26 cellular contexts compared by ENCODE assay signal in the genomic region with DNA sequence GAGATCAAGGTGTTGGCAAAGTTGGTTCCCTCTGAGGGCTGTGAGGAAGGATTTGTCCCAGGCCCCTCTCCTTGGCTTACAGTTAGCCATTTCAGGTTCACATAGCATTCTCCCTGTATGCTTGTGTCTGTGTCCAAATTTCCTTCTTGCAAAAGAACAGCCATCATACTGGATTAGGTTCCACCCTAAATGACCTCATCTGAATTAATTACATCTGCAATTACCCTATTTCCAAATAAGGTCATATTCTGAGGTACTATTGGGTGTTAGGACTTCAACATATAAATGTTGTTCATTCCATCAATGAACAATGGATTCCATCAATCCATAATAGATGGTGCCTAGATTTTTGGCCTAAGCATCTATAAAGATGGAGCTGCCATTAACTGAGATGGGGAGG. TPM values are rescaled to one million over a fixed set of nuclear protein-coding genes. Genes with fewer than 3 reads are reported as not detected.
DNase-seq lines count a peak whose midpoint lies in the region; ATAC-seq and TF ChIP-seq lines count a peak whose summit lies in the region.
"Had no signal": no experiment of that assay in that cellular context is flagged by ENCODE, and none has a peak within 500 bp of the region (broad histone marks: within the 10 kb centered on the region; RNA-seq: fewer than 3 reads in every experiment).

No MANE protein-coding gene starts in this region.

- H3K4me1 ChIP-seq in HEK293 (ENCODE audit: control insufficient read depth, insufficient read depth, low read length) (peaks cover 8% of the 10 kb centered on the region), colonic mucosa (no peaks in the 10 kb centered on the region)

- H3K27ac ChIP-seq in HEK293 (ENCODE audit: extremely low read depth, low read depth, low read length) = no peak overlapping the region
- peak overlapping the region; percentile 58 for H3K27ac ChIP-seq in VCaP
- H3K27ac ChIP-seq in colonic mucosa = no peak overlapping the region
- H3K27ac ChIP-seq: A549, GM23248, Peyer's patch, SJSA1 had no signal

- TF ChIP-seq CTCF in HEK293 (tag by site-specific recombination; IDR thresholded peaks at IDR 0.05) (no peak), VCaP (conservative IDR thresholded peaks at IDR 0.05) (no peak), nephron (IDR thresholded peaks at IDR 0.05; ENCODE audit: unreplicated experiment in 3 of 3) (no peak), colonic mucosa (IDR thresholded peaks at IDR 0.05) (no peak), lower leg skin (IDR thresholded peaks at IDR 0.05) (no peak)

- H3K4me3 Mint-ChIP-seq in nephron = no peak overlapping the region
- H3K4me3 Mint-ChIP-seq: B cell, CD14-positive monocyte, H9 had no signal

- no peaks in the 10 kb centered on the region for H3K36me3 ChIP-seq in HEK293 (ENCODE audit: control insufficient read depth in 2 of 2, insufficient read depth in 1 of 2, low read length in 2 of 2)
- H3K36me3 ChIP-seq in colonic mucosa = no peaks in the 10 kb centered on the region
- H3K36me3 ChIP-seq: Peyer's patch, SJSA1 had no signal

- no peaks in the 10 kb centered on the region for H3K9me3 ChIP-seq in HEK293 (ENCODE audit: control insufficient read depth, insufficient read depth, low read depth, low read length)
- H3K9me3 ChIP-seq in colonic mucosa = no peaks in the 10 kb centered on the region
- H3K9me3 ChIP-seq: A549, Peyer's patch, SJSA1 had no signal

- no peak overlapping the region for H3K9ac ChIP-seq in colonic mucosa (ENCODE audit: low read depth in 2 of 2, low read length in 2 of 2)
- H3K9ac ChIP-seq: GM23248 had no signal

- no peaks in the 10 kb centered on the region for H3K27me3 ChIP-seq in colonic mucosa
- H3K27me3 ChIP-seq: Peyer's patch, SJSA1 had no signal

- no peaks in the 10 kb centered on the region for H3K9me3 Mint-ChIP-seq in nephron
- H3K9me3 Mint-ChIP-seq: H9 had no signal

- no peak overlapping the region for H3K4me3 ChIP-seq in HEK293 (ENCODE audit: low read depth, low read length)
- H3K4me3 ChIP-seq in colonic mucosa = no peak overlapping the region
- no peak overlapping the region for H3K4me3 ChIP-seq in lower leg skin (ENCODE audit: low read depth, poor library complexity, severe bottlenecking)
- H3K4me3 ChIP-seq: A549, GM23248, Peyer's patch, SJSA1 had no signal

- peaks cover 50% of the 10 kb centered on the region for H3K4me1 Mint-ChIP-seq in nephron

- intact Hi-C loops in colonic mucosa (cut with DNase I) (no loop called here), lower leg skin (cut with DNase I; ENCODE audit: low total_unique reads) (no loop called here)

- DNase-seq in SHP77 (lab: John Stamatoyannopoulos, UW) = no peak
- DNase-seq in colonic mucosa = no peak
- DNase-seq in lower leg skin (ENCODE audit: low spot score in 2 of 2) = no peak
- no peak for DNase-seq in NCI-H748 (lab: John Stamatoyannopoulos, UW; ENCODE audit: unreplicated experiment)
- DNase-seq: DMS79 treated with DMSO at 0.1 percent for 48 hours, GM23248, H9, KG1, NCI-H146, NCI-H2029 treated with DMSO at 0.1 percent for 48 hours, NCI-H2171, NCI-H345, NCI-H524, NCI-H82, Peyer's patch had no signal

- TF ChIP-seq POLR2A in lower leg skin (IDR thresholded peaks at IDR 0.05) = no peak

- H3K27ac Mint-ChIP-seq in nephron = peak overlapping the region; percentile 90 to 96 (median 92)
- H3K27ac Mint-ChIP-seq: B cell had no signal

- H3K36me3 Mint-ChIP-seq in nephron (ENCODE audit: low read depth) = no peaks in the 10 kb centered on the region
- H3K36me3 Mint-ChIP-seq: CD14-positive monocyte had no signal

- CTCF ChIA-PET in HEK293 (lab: Yijun Ruan, JAX) = no interaction called here

- POLR2A ChIA-PET in HEK293 (lab: Yijun Ruan, JAX) = no interaction called here

- no peaks in the 10 kb centered on the region for H3K27me3 Mint-ChIP-seq in nephron (ENCODE audit: low read depth)
- H3K27me3 Mint-ChIP-seq: B cell had no signal

- ATAC-seq in esophagus mucosa = peak; percentile 28
- ATAC-seq: A549, HepG2 had no signal

TF ChIP-seq in HEK293, 187 proteins besides CTCF, POLR2A, EP300 and RAD21:
- no peak for TF ChIP-seq ZNF600 (tag by site-specific recombination; IDR thresholded peaks at IDR 0.05)
- TF ChIP-seq KLF1 (tag by site-specific recombination; IDR thresholded peaks at IDR 0.05) = no peak
- TF ChIP-seq, protein P1, sequence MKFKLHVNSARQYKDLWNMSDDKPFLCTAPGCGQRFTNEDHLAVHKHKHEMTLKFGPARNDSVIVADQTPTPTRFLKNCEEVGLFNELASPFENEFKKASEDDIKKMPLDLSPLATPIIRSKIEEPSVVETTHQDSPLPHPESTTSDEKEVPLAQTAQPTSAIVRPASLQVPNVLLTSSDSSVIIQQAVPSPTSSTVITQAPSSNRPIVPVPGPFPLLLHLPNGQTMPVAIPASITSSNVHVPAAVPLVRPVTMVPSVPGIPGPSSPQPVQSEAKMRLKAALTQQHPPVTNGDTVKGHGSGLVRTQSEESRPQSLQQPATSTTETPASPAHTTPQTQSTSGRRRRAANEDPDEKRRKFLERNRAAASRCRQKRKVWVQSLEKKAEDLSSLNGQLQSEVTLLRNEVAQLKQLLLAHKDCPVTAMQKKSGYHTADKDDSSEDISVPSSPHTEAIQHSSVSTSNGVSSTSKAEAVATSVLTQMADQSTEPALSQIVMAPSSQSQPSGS (tag by site-specific recombination; IDR thresholded peaks at IDR 0.05; ENCODE audit: low read depth) = 0 out of 2 replicates have a peak, but pooled peaks have one; percentile 52
- TF ChIP-seq ZNF16 (tag by site-specific recombination; IDR thresholded peaks at IDR 0.05; ENCODE audit: low read depth) = no peak
- no peak for TF ChIP-seq ZFP37 (tag by site-specific recombination; IDR thresholded peaks at IDR 0.05)
- TF ChIP-seq ZNF223 (tag by site-specific recombination; IDR thresholded peaks at IDR 0.05) = no peak
- TF ChIP-seq ZNF677 (tag by site-specific recombination; IDR thresholded peaks at IDR 0.05) = no peak
TF ChIP-seq in HEK293: peak in this region for 1.

RNA-seq across cellular contexts. Expression of a gene that starts 16.2 kb away (rescaled TPM):
- total RNA-seq in esophagus mucosa (0.32 TPM), colonic mucosa (1 to 10 TPM in 1 of 2 donors, under 1 TPM in 1; 0.91 to 1.1 TPM), lower leg skin (1 to 10 TPM; 1.1 to 4.4 (median 3.2) TPM)
- total RNA-seq: HT-29, OCI-LY7 had no signal
